Comparison of ENCODE assay signal across 2 cellular contexts in the genomic region with DNA sequence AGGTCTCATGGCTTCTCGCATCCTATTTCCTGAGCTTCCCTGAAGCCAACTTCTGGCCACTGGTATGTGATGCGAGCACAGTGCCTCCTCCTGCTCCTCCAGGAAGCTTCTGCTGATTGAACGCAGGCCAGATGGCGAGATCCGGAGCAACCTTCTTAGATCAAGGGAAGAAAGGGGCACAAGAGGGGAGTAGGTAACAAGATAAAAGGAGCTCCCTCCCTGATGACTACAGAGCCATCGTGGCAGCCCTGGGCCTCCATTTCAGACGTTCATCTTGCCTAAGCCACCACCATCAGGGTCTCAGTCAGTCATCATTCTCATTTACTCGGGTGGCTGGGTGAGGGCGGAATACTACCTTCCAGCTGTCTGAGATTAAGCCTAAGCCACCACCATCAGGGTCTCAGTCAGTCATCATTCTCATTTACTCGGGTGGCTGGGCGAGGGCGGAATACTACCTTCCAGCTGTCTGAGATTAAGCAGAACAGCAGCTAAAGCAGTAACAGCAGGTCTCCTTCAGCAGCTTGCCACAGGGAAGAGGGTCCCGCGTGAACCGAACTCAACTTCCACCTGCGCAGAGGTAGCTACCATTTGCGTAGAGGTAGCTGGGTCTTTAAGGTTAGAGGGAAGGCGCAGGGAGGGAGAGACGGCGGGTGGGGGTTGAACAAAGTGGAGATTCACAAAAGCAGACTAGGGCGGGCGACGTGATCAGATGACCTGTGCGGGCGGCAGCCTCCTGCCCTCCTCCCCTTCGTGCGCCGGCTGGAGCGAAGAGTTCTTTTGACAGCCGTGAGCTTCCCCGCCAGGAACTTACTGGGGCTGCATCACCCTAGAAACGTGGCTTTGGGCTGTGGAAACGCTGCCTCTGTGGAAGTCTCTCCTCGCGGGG.
TF ChIP-seq lines count a peak whose summit lies in the region.

No MANE protein-coding gene starts in this region.

TF ChIP-seq in liver, 16 proteins besides CTCF, POLR2A, EP300 and RAD21:
- TF ChIP-seq NR2F2 (IDR thresholded peaks at IDR 0.05) (no peak), FOXA2 (IDR thresholded peaks at IDR 0.05) (no peak)

TF ChIP-seq in HepG2, 621 proteins besides CTCF, POLR2A, EP300 and RAD21:
- no peak for TF ChIP-seq DMAP1 (CRISPR knock-in tag; IDR thresholded peaks at IDR 0.05)
- TF ChIP-seq, protein P1, sequence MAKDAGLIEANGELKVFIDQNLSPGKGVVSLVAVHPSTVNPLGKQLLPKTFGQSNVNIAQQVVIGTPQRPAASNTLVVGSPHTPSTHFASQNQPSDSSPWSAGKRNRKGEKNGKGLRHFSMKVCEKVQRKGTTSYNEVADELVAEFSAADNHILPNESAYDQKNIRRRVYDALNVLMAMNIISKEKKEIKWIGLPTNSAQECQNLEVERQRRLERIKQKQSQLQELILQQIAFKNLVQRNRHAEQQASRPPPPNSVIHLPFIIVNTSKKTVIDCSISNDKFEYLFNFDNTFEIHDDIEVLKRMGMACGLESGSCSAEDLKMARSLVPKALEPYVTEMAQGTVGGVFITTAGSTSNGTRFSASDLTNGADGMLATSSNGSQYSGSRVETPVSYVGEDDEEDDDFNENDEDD (CRISPR knock-in tag; IDR thresholded peaks at IDR 0.05; ENCODE audit: borderline replicate concordance): no peak
- TF ChIP-seq U2AF1 (optimal IDR thresholded peaks at IDR 0.05; ENCODE audit: low read depth, low read length): no peak
- no peak for TF ChIP-seq SRY (CRISPR knock-in tag; IDR thresholded peaks at IDR 0.05)
- no peak for TF ChIP-seq ZBTB20 (CRISPR knock-in tag; IDR thresholded peaks at IDR 0.05; ENCODE audit: borderline replicate concordance, low read depth)
- no peak for TF ChIP-seq PCBP2 (optimal IDR thresholded peaks at IDR 0.05; ENCODE audit: low read depth, low read length, poor library complexity, severe bottlenecking)
- no peak for TF ChIP-seq ZBTB21 (CRISPR knock-in tag; IDR thresholded peaks at IDR 0.05)
- no peak for TF ChIP-seq SP2 (CRISPR knock-in tag; IDR thresholded peaks at IDR 0.05)
- no peak for TF ChIP-seq RXRA (CRISPR knock-in tag; IDR thresholded peaks at IDR 0.05)
- TF ChIP-seq, protein P2, sequence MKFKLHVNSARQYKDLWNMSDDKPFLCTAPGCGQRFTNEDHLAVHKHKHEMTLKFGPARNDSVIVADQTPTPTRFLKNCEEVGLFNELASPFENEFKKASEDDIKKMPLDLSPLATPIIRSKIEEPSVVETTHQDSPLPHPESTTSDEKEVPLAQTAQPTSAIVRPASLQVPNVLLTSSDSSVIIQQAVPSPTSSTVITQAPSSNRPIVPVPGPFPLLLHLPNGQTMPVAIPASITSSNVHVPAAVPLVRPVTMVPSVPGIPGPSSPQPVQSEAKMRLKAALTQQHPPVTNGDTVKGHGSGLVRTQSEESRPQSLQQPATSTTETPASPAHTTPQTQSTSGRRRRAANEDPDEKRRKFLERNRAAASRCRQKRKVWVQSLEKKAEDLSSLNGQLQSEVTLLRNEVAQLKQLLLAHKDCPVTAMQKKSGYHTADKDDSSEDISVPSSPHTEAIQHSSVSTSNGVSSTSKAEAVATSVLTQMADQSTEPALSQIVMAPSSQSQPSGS (CRISPR knock-in tag; IDR thresholded peaks at IDR 0.05): no peak
- no peak for TF ChIP-seq ZNF792 (CRISPR knock-in tag; IDR thresholded peaks at IDR 0.05)
- TF ChIP-seq SIX1 (CRISPR knock-in tag; IDR thresholded peaks at IDR 0.05; ENCODE audit: borderline replicate concordance): no peak
- TF ChIP-seq, protein P3, sequence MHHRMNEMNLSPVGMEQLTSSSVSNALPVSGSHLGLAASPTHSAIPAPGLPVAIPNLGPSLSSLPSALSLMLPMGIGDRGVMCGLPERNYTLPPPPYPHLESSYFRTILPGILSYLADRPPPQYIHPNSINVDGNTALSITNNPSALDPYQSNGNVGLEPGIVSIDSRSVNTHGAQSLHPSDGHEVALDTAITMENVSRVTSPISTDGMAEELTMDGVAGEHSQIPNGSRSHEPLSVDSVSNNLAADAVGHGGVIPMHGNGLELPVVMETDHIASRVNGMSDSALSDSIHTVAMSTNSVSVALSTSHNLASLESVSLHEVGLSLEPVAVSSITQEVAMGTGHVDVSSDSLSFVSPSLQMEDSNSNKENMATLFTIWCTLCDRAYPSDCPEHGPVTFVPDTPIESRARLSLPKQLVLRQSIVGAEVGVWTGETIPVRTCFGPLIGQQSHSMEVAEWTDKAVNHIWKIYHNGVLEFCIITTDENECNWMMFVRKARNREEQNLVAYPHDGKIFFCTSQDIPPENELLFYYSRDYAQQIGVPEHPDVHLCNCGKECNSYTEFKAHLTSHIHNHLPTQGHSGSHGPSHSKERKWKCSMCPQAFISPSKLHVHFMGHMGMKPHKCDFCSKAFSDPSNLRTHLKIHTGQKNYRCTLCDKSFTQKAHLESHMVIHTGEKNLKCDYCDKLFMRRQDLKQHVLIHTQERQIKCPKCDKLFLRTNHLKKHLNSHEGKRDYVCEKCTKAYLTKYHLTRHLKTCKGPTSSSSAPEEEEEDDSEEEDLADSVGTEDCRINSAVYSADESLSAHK (CRISPR knock-in tag; IDR thresholded peaks at IDR 0.05; ENCODE audit: borderline replicate concordance): no peak
- TF ChIP-seq FOSL2 (CRISPR knock-in tag; IDR thresholded peaks at IDR 0.05): no peak
- no peak for TF ChIP-seq NFE2L2 (IDR thresholded peaks at IDR 0.05; ENCODE audit: low read length)
- no peak for TF ChIP-seq CCDC6 (CRISPR knock-in tag; IDR thresholded peaks at IDR 0.05)
- no peak for TF ChIP-seq ZNF382 (CRISPR knock-in tag; IDR thresholded peaks at IDR 0.05; ENCODE audit: borderline replicate concordance)
- TF ChIP-seq SIN3B (IDR thresholded peaks at IDR 0.05; ENCODE audit: low read length): no peak
- TF ChIP-seq NFE2L1 (CRISPR knock-in tag; IDR thresholded peaks at IDR 0.05; ENCODE audit: borderline replicate concordance): no peak
- no peak for TF ChIP-seq ZFP62 (CRISPR knock-in tag; IDR thresholded peaks at IDR 0.05)
